ENCODE assay signal across 13 cellular contexts in the genomic region with DNA sequence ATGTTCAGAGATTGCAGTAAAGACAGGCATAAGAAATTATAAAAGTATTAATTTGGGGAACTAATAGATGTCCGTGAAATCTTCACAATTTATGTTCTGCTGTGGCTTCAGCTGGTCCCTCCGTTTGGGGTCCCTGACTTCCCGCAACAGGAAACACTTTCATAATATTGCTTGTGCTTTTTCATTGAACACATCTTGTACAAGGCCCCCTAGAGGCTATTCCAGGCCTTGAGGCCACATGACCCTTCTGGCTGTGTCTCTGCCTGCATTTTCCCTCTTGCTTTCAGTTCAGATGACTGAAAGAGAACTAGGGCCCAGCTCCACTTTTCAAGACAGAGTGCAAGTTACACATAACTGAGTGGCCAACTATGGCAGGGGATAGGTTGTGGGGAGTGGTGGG. TPM values are rescaled to one million over a fixed set of nuclear protein-coding genes. Genes with fewer than 3 reads are reported as not detected.
A peak's percentile ranks its signal among the peaks of the same experiment; 100 is the strongest.
DNase-seq lines count a peak whose midpoint lies in the region; ATAC-seq and TF ChIP-seq lines count a peak whose summit lies in the region.
"Had no signal": no experiment of that assay in that cellular context is flagged by ENCODE, and none has a peak within 500 bp of the region (broad histone marks: within the 10 kb centered on the region; RNA-seq: fewer than 3 reads in every experiment).

No MANE protein-coding gene starts in this region.

- no peaks in the 10 kb centered on the region for H3K27me3 Mint-ChIP-seq in activated CD4-positive, alpha-beta T cell treated with anti-CD3 and anti-CD28 coated beads for 36 hours
- peaks cover 5% of the 10 kb centered on the region for H3K27me3 Mint-ChIP-seq in activated CD4-positive, alpha-beta T cell treated with anti-CD3 and anti-CD28 coated beads, Interleukin-2, amount 10 ng/mL, durations not matched to agents 7 days and 5 days

- TF ChIP-seq CTCF in PC-9 (conservative IDR thresholded peaks at IDR 0.05): peak; percentile 27; the same call in 1 of the 2 replicates

- POLR2A ChIA-PET in activated CD4-positive, alpha-beta T cell treated with anti-CD3 and anti-CD28 coated beads for 36 hours (lab: Charles Lee): no interaction called here
- POLR2A ChIA-PET in activated CD4-positive, alpha-beta T cell treated with anti-CD3 and anti-CD28 coated beads, Interleukin-2, amount 10 ng/mL, durations not matched to agents 7 days and 5 days (lab: Charles Lee): no interaction called here
- POLR2A ChIA-PET in PC-9 (lab: Charles Lee; ENCODE audit: unreplicated experiment): no interaction called here

- no peak overlapping the region for H2AFZ ChIP-seq in PC-9
- H2AFZ ChIP-seq in mesenchymal stem cell (ENCODE audit: low read depth, low read length): no peak overlapping the region

- no peaks in the 10 kb centered on the region for H3K27me3 ChIP-seq in PC-9 (ENCODE audit: insufficient read depth, low read depth)
- H3K27me3 ChIP-seq in mesenchymal stem cell (ENCODE audit: control insufficient read depth in 1 of 2, insufficient read depth in 1 of 2, low read length in 2 of 2): no peaks in the 10 kb centered on the region

- H3K23ac ChIP-seq in mesenchymal stem cell (ENCODE audit: low read length in 2 of 2): no peak overlapping the region

- H3K27ac ChIP-seq in PC-9 (peak overlapping the region; percentile 51), mesenchymal stem cell (ENCODE audit: low read length, poor library complexity, severe bottlenecking) (no peak overlapping the region)
- H3K27ac ChIP-seq: prostate gland had no signal

- BruUV-seq in PC-9 (replicated peaks; lab: Mats Ljungman, UMichigan): no TSS peak

- H2BK5ac ChIP-seq in mesenchymal stem cell (ENCODE audit: low read depth, low read length, poor library complexity, severe bottlenecking): no peak overlapping the region

- H3K27ac Mint-ChIP-seq in activated CD4-positive, alpha-beta T cell treated with anti-CD3 and anti-CD28 coated beads for 36 hours: no peak overlapping the region
- H3K27ac Mint-ChIP-seq in activated CD4-positive, alpha-beta T cell treated with anti-CD3 and anti-CD28 coated beads, Interleukin-2, amount 10 ng/mL, durations not matched to agents 7 days and 5 days: no peak overlapping the region
- H3K27ac Mint-ChIP-seq: immature natural killer cell; stimulated activated effector memory CD8-positive, alpha-beta T cell treated with anti-CD3 and anti-CD28 coated beads, Interleukin-12 subunit alpha, Interleukin-12 subunit beta, amount 100 ng/mL, for 72 hours had no signal

- H2BK120ac ChIP-seq in mesenchymal stem cell (ENCODE audit: low read depth, low read length): peak overlapping the region; percentile 15

- peak; percentile 30 for DNase-seq in activated CD4-positive, alpha-beta T cell treated with anti-CD3 and anti-CD28 coated beads for 36 hours
- no peak for DNase-seq in activated CD4-positive, alpha-beta T cell treated with anti-CD3 and anti-CD28 coated beads, Interleukin-2, amount 10 ng/mL, durations not matched to agents 7 days and 5 days
- DNase-seq in HCEC 1CT (peak; percentile 13), PC-9 (no peak), mesenchymal stem cell (no peak), DMS153 treated with DMSO at 0.1 percent for 48 hours (lab: John Stamatoyannopoulos, UW; ENCODE audit: unreplicated experiment) (no peak)
- DNase-seq: amniotic stem cell, immature natural killer cell, NCI-H345 had no signal

- H3F3A ChIP-seq in PC-9 (ENCODE audit: insufficient read depth, low read depth): peaks cover 38% of the 10 kb centered on the region

- H3K4me2 ChIP-seq in PC-9 (peak overlapping the region; percentile 24; the same call in 1 of the 2 replicates), mesenchymal stem cell (ENCODE audit: low read length, poor library complexity, severe bottlenecking) (no peak overlapping the region)

- intact Hi-C loops in activated CD4-positive, alpha-beta T cell treated with anti-CD3 and anti-CD28 coated beads for 36 hours (cut with DNase I, micrococcal nuclease): no loop called here
- intact Hi-C loops in PC-9 (cut with micrococcal nuclease; ENCODE audit: unreplicated experiment): no loop called here

- no peak overlapping the region for H3K4me3 Mint-ChIP-seq in activated CD4-positive, alpha-beta T cell treated with anti-CD3 and anti-CD28 coated beads for 36 hours
- H3K4me3 Mint-ChIP-seq in activated CD4-positive, alpha-beta T cell treated with anti-CD3 and anti-CD28 coated beads, Interleukin-2, amount 10 ng/mL, durations not matched to agents 7 days and 5 days: no peak overlapping the region
- H3K4me3 Mint-ChIP-seq: immature natural killer cell; stimulated activated effector memory CD8-positive, alpha-beta T cell treated with anti-CD3 and anti-CD28 coated beads, Interleukin-12 subunit alpha, Interleukin-12 subunit beta, amount 100 ng/mL, for 72 hours had no signal

- peaks cover 10% of the 10 kb centered on the region for H3K9me3 Mint-ChIP-seq in activated CD4-positive, alpha-beta T cell treated with anti-CD3 and anti-CD28 coated beads for 36 hours (ENCODE audit: low read depth)
- H3K9me3 Mint-ChIP-seq in activated CD4-positive, alpha-beta T cell treated with anti-CD3 and anti-CD28 coated beads, Interleukin-2, amount 10 ng/mL, durations not matched to agents 7 days and 5 days: peaks cover 14% of the 10 kb centered on the region

- ATAC-seq in activated CD4-positive, alpha-beta T cell treated with anti-CD3 and anti-CD28 coated beads for 36 hours: peak; percentile 65
- ATAC-seq in GM21528 (IDR thresholded peaks at IDR 0.05; ENCODE audit: low FRiP score, unreplicated experiment) (no peak), HG03196 (IDR thresholded peaks at IDR 0.05; ENCODE audit: unreplicated experiment) (no peak)
- ATAC-seq: stimulated activated effector memory CD8-positive, alpha-beta T cell treated with anti-CD3 and anti-CD28 coated beads, Interleukin-12 subunit alpha, Interleukin-12 subunit beta, amount 100 ng/mL, for 72 hours had no signal

- no peak overlapping the region for H4K8ac ChIP-seq in mesenchymal stem cell (ENCODE audit: low read length)

- no peak overlapping the region for H2BK15ac ChIP-seq in mesenchymal stem cell (ENCODE audit: low read depth, poor library complexity, severe bottlenecking)

- H3K4me1 ChIP-seq in PC-9 (replicated peaks; ENCODE audit: insufficient read depth) (peaks cover 49% of the 10 kb centered on the region), mesenchymal stem cell (ENCODE audit: control insufficient read depth, insufficient read depth, low read depth, low read length) (peaks cover 1% of the 10 kb centered on the region)
- H3K4me1 ChIP-seq: prostate gland had no signal

- no peak overlapping the region for H3K14ac ChIP-seq in mesenchymal stem cell (ENCODE audit: low read length in 2 of 2)

- no peaks in the 10 kb centered on the region for H4K20me1 ChIP-seq in PC-9 (ENCODE audit: insufficient read depth)

- H3K9me3 ChIP-seq in PC-9 (ENCODE audit: insufficient read depth, low read depth) (peaks cover 31% of the 10 kb centered on the region), mesenchymal stem cell (ENCODE audit: control insufficient read depth, low read length) (peaks cover 13% of the 10 kb centered on the region)
- H3K9me3 ChIP-seq: prostate gland had no signal

- H3K4ac ChIP-seq in mesenchymal stem cell (ENCODE audit: low read depth in 1 of 2, low read length in 2 of 2): no peak overlapping the region

- H3K36me3 Mint-ChIP-seq in activated CD4-positive, alpha-beta T cell treated with anti-CD3 and anti-CD28 coated beads for 36 hours (ENCODE audit: low read depth): peaks cover 22% of the 10 kb centered on the region
- peaks cover 18% of the 10 kb centered on the region for H3K36me3 Mint-ChIP-seq in activated CD4-positive, alpha-beta T cell treated with anti-CD3 and anti-CD28 coated beads, Interleukin-2, amount 10 ng/mL, durations not matched to agents 7 days and 5 days (ENCODE audit: low read depth)

- peaks cover 7% of the 10 kb centered on the region for H3K4me1 Mint-ChIP-seq in activated CD4-positive, alpha-beta T cell treated with anti-CD3 and anti-CD28 coated beads for 36 hours
- peaks cover 7% of the 10 kb centered on the region for H3K4me1 Mint-ChIP-seq in activated CD4-positive, alpha-beta T cell treated with anti-CD3 and anti-CD28 coated beads, Interleukin-2, amount 10 ng/mL, durations not matched to agents 7 days and 5 days
- H3K4me1 Mint-ChIP-seq: immature natural killer cell; stimulated activated effector memory CD8-positive, alpha-beta T cell treated with anti-CD3 and anti-CD28 coated beads, Interleukin-12 subunit alpha, Interleukin-12 subunit beta, amount 100 ng/mL, for 72 hours had no signal

- no peak overlapping the region for H2AK5ac ChIP-seq in mesenchymal stem cell (ENCODE audit: low read length, severe bottlenecking)

- CTCF ChIA-PET in activated CD4-positive, alpha-beta T cell treated with anti-CD3 and anti-CD28 coated beads for 36 hours (lab: Charles Lee): no interaction called here
- CTCF ChIA-PET in activated CD4-positive, alpha-beta T cell treated with anti-CD3 and anti-CD28 coated beads, Interleukin-2, amount 10 ng/mL, durations not matched to agents 7 days and 5 days (lab: Charles Lee): interaction anchor here (0.6 kb wide), 1 partner anchor 389 kb away, joined by 3 read pairs; no protein-coding TSS in a partner anchor
- CTCF ChIA-PET in PC-9 (lab: Charles Lee): no interaction called here

- no peak overlapping the region for H4K91ac ChIP-seq in mesenchymal stem cell (ENCODE audit: low read length)

- no peak overlapping the region for H3K9ac ChIP-seq in mesenchymal stem cell (ENCODE audit: low read length)

- H3K9me2 ChIP-seq in PC-9 (ENCODE audit: insufficient read depth): no peaks in the 10 kb centered on the region

- H3K79me1 ChIP-seq in mesenchymal stem cell (replicated peaks; ENCODE audit: low read length, poor library complexity, severe bottlenecking): no peaks in the 10 kb centered on the region

- 99% methylated on average over 3 of the region's 3 CpGs for WGBS in mesenchymal stem cell

- H3K4me3 ChIP-seq in PC-9 (no peak overlapping the region), mesenchymal stem cell (ENCODE audit: insufficient read depth in 1 of 2, low read depth in 1 of 2, low read length in 2 of 2) (no peak overlapping the region)
- H3K4me3 ChIP-seq: prostate gland had no signal

- H2BK12ac ChIP-seq in mesenchymal stem cell (ENCODE audit: low read length in 2 of 2): no peak overlapping the region

- H3K36me3 ChIP-seq in PC-9 (ENCODE audit: low read depth): peaks cover 12% of the 10 kb centered on the region; the same call in 1 of the 2 replicates
- H3K36me3 ChIP-seq in mesenchymal stem cell (ENCODE audit: control insufficient read depth in 1 of 2, insufficient read depth in 2 of 2, low read depth in 1 of 2, low read length in 2 of 2): peaks cover 13 to 24% of the 10 kb centered on the region in 2 experiments

- H3K18ac ChIP-seq in mesenchymal stem cell (ENCODE audit: low read depth in 1 of 2, low read length in 2 of 2): peak overlapping the region in 1 of 2 experiments; percentile 28

- no peaks in the 10 kb centered on the region for H3K79me2 ChIP-seq in PC-9 (ENCODE audit: low read depth)

RNA-seq across cellular contexts. Expression of a gene that starts 26.5 kb away (rescaled TPM):
- 1 to 10 TPM; 7.4 to 9.0 TPM for total RNA-seq in activated CD4-positive, alpha-beta T cell treated with anti-CD3 and anti-CD28 coated beads for 36 hours
- 10 to 100 TPM; 10.0 to 10.3 TPM for total RNA-seq in activated CD4-positive, alpha-beta T cell treated with anti-CD3 and anti-CD28 coated beads, Interleukin-2, amount 10 ng/mL, durations not matched to agents 7 days and 5 days
- 19.8 and 27.3 TPM in 2 replicates for total RNA-seq in PC-9 (2021)
- polyA plus RNA-seq in mesenchymal stem cell (2013, experiment 1 of 2): 8.3 TPM
- 8.5 TPM for polyA plus RNA-seq in mesenchymal stem cell (2013, experiment 2 of 2)

RNA-seq across cellular contexts. Expression of a gene that starts 26.7 kb away (rescaled TPM):
- 10 to 100 TPM; 25.7 to 33.3 TPM for total RNA-seq in activated CD4-positive, alpha-beta T cell treated with anti-CD3 and anti-CD28 coated beads for 36 hours
- total RNA-seq in activated CD4-positive, alpha-beta T cell treated with anti-CD3 and anti-CD28 coated beads, Interleukin-2, amount 10 ng/mL, durations not matched to agents 7 days and 5 days: 10 to 100 TPM; 20.4 to 22.3 TPM
- 27.8 and 31.4 TPM in 2 replicates for total RNA-seq in PC-9 (2021)
- 21.3 TPM for polyA plus RNA-seq in mesenchymal stem cell (2013, experiment 1 of 2)
- polyA plus RNA-seq in mesenchymal stem cell (2013, experiment 2 of 2): 21.4 TPM

RNA-seq across cellular contexts. Expression of a gene that starts 55.6 kb away (rescaled TPM):
- total RNA-seq in activated CD4-positive, alpha-beta T cell treated with anti-CD3 and anti-CD28 coated beads for 36 hours: 1 to 10 TPM; 4.6 to 5.6 TPM
- 1 to 10 TPM; 6.5 to 6.9 TPM for total RNA-seq in activated CD4-positive, alpha-beta T cell treated with anti-CD3 and anti-CD28 coated beads, Interleukin-2, amount 10 ng/mL, durations not matched to agents 7 days and 5 days
- total RNA-seq in PC-9 (2021): 17.0 and 20.4 TPM in 2 replicates
- 17.2 TPM for polyA plus RNA-seq in mesenchymal stem cell (2013, experiment 1 of 2)
- polyA plus RNA-seq in mesenchymal stem cell (2013, experiment 2 of 2): 17.6 TPM

Comparison
In these comparisons a context has a peak if more than half of its experiments do, and no peak if none do; other contexts are left out.
1. DNase-seq: peak in activated CD4-positive, alpha-beta T cell treated with anti-CD3 and anti-CD28 coated beads for 36 hours (single experiment) and HCEC 1CT (single experiment); none in activated CD4-positive, alpha-beta T cell treated with anti-CD3 and anti-CD28 coated beads, Interleukin-2, amount 10 ng/mL, durations not matched to agents 7 days and 5 days (single experiment), PC-9 (0 of 2), mesenchymal stem cell (single experiment) and DMS153 treated with DMSO at 0.1 percent for 48 hours (single experiment).